ENCODE assay signal across 9 cellular contexts in genomic region chr17:62062313-62062712, GRCh38. TPM values are rescaled to one million over a fixed set of nuclear protein-coding genes. Genes with fewer than 3 reads are reported as not detected.
A peak's percentile ranks its signal among the peaks of the same experiment; 100 is the strongest.
DNase-seq lines count a peak whose midpoint lies in the region; ATAC-seq and TF ChIP-seq lines count a peak whose summit lies in the region.
"Had no signal": no experiment of that assay in that cellular context is flagged by ENCODE, and none has a peak within 500 bp of the region (broad histone marks: within the 10 kb centered on the region; RNA-seq: fewer than 3 reads in every experiment).

No MANE protein-coding gene starts in this region.

- H3K36me3 Mint-ChIP-seq in memory B cell: peaks cover 8% of the 10 kb centered on the region

- CTCF ChIA-PET in AG04449 (lab: Yijun Ruan, JAX): no interaction called here

- no peak for TF ChIP-seq CTCF in AG04449 (IDR thresholded peaks at IDR 0.05; ENCODE audit: insufficient read depth, low read length, missing control alignments)
- no peak for TF ChIP-seq CTCF in ascending aorta (IDR thresholded peaks at IDR 0.05)
- no peak for TF ChIP-seq CTCF in sigmoid colon (IDR thresholded peaks at IDR 0.05)

- no peak for TF ChIP-seq POLR2A in sigmoid colon (IDR thresholded peaks at IDR 0.05)

- intact Hi-C loops in ascending aorta (cut with DNase I): no loop called here
- intact Hi-C loops in sigmoid colon (cut with DNase I): loop anchor here (5.0 to 10.0 kb wide), 3 partner anchors 65 to 1378 kb away; partner anchors contain the start of gene TANC2

- H3K4me3 ChIP-seq in AG04449 (ENCODE audit: low read depth, low read length) (peak overlapping the region; percentile 20), ascending aorta (peak overlapping the region; percentile 65 to 82), sigmoid colon (peak overlapping the region in 2 of 4 donors; percentile 97 to 98)

- H3K4me1 ChIP-seq in ascending aorta (peaks cover 5 to 39% of the 10 kb centered on the region in 2 donors), sigmoid colon (peaks cover 0 to 75% (median 60%) of the 10 kb centered on the region in 4 donors)

- DNase-seq in AG04449 (ENCODE audit: low read depth, low spot score) (no peak), HCEC 1CT (peak; percentile 26), ascending aorta (ENCODE audit: low spot score in 2 of 2) (no peak), memory B cell (ENCODE audit: low spot score in 2 of 2) (no peak), NCI-H2196 (lab: John Stamatoyannopoulos, UW; ENCODE audit: unreplicated experiment) (no peak), iPS-NIHi11 (ENCODE audit: low spot score) (no peak), sigmoid colon (no peak)

- H3K9me3 Mint-ChIP-seq in memory B cell: no peaks in the 10 kb centered on the region

- no peak for ATAC-seq in memory B cell (ENCODE audit: low read depth)
- ATAC-seq in HG03108 (IDR thresholded peaks at IDR 0.05; ENCODE audit: unreplicated experiment): no peak

- peaks cover 0 to 5% of the 10 kb centered on the region in 2 donors for H3K36me3 ChIP-seq in ascending aorta
- H3K36me3 ChIP-seq in sigmoid colon: peaks cover 0 to 6% (median 0%) of the 10 kb centered on the region in 4 donors

- WGBS in sigmoid colon, 2 donors: 0 to 28% methylated on average over 1 of the region's 1 CpG

- no peaks in the 10 kb centered on the region for H3K27me3 Mint-ChIP-seq in memory B cell

- H3K27me3 ChIP-seq in ascending aorta (no peaks in the 10 kb centered on the region), sigmoid colon (no peaks in the 10 kb centered on the region)

- H3K27ac ChIP-seq in ascending aorta: no peak overlapping the region
- peak overlapping the region in 2 of 4 donors; percentile 23 to 100 for H3K27ac ChIP-seq in sigmoid colon
- H3K27ac ChIP-seq: parathyroid adenoma had no signal

- peak overlapping the region; percentile 92 for H3K27ac Mint-ChIP-seq in memory B cell

- no peak for TF ChIP-seq EP300 in sigmoid colon (IDR thresholded peaks at IDR 0.05)

- POLR2A ChIA-PET in AG04449 (lab: Yijun Ruan, JAX): no interaction called here

- peaks cover 39% of the 10 kb centered on the region for H3K4me1 Mint-ChIP-seq in memory B cell

- H3K9me3 ChIP-seq in ascending aorta (no peaks in the 10 kb centered on the region), sigmoid colon (no peaks in the 10 kb centered on the region)

- peak overlapping the region; percentile 75 for H3K4me3 Mint-ChIP-seq in memory B cell

RNA-seq across cellular contexts. Expression of gene MED13, which starts 2.8 kb away (rescaled TPM):
- 19.5 TPM for total RNA-seq in ascending aorta
- 10 to 100 TPM; 46.0 to 60.7 (median 51.8) TPM for total RNA-seq in sigmoid colon
- polyA plus RNA-seq in sigmoid colon: 10 to 100 TPM in 2 of 3 donors, 1 to 10 TPM in 1; 9.0 to 12.1 (median 10.2) TPM
